8 cellular contexts compared by ENCODE assay signal in the genomic region with DNA sequence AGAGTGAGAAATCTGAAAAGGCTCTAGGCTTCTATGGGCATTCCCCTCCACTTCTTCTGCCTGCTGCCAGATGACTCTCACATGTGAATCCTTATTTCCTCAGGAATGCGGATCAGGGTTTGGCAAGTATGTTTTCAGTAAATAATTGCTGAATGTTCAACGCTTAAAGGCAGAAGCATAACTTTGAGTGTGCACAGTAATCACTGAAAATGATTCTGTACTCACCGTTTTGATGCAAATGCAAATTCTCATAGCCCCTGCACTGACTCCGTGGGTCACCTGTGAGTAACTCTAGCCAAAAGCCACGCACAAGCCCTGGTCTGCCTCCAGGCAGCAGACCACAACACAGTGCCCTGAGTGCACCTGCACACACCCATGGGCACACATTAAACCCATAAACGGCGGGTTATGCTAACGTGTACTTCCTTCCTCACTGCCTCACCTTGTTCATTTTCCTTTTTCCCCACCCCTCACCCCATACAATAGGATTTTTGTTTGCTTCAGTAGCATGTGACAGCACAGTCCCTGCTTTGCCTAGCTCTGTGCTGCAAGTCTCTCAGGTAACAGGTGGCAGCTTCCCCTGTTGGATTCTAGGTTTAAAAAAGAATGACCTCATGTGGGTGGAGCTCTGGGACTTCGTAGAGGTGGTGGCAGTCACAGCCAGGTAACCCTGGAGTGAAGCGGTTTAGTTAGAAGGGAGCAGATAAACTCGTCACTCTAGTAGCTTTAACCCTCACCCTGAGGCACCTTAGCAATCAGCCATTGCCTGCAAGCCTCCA. TPM values are rescaled to one million over a fixed set of nuclear protein-coding genes. Genes with fewer than 3 reads are reported as not detected.
DNase-seq lines count a peak whose midpoint lies in the region; ATAC-seq and TF ChIP-seq lines count a peak whose summit lies in the region.

A gene with protein sequence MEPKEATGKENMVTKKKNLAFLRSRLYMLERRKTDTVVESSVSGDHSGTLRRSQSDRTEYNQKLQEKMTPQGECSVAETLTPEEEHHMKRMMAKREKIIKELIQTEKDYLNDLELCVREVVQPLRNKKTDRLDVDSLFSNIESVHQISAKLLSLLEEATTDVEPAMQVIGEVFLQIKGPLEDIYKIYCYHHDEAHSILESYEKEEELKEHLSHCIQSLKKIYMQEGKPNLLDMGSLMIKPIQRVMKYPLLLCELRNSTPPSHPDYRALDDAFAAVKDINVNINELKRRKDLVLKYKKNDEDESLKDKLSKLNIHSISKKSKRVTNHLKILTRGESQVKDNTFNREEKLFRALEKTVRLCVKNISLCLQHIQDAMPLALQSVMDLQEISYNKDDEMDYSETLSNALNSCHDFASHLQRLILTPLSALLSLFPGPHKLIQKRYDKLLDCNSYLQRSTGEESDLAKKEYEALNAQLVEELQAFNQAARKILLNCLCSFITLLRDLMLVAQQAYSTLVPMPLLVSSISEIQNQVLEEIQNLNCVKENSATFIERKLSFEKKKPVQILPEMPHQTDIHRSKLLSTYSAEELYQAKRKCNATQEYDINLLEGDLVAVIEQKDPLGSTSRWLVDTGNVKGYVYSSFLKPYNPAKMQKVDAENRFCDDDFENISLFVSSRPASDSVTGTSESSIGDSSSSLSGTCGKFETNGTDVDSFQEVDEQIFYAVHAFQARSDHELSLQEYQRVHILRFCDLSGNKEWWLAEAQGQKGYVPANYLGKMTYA (plus strand): TSS at position 653 of the 779 bp plus-strand sequence. CDS start 146 bp downstream, outside the sequence.

- no peak for TF ChIP-seq CTCF in OCI-LY3 (IDR thresholded peaks at IDR 0.05; ENCODE audit: low read depth, low read length)

- H3K9me3 Mint-ChIP-seq in stimulated activated memory B cell treated with anti-CD40 and anti-IgM and Interleukin-4, amounts not matched to agents 10 μg/mL and 1 μg/mL and 100 μg/mL, for 72 hours, result no peaks in the 10 kb centered on the region

- H3K79me2 ChIP-seq in OCI-LY3 (ENCODE audit: low read length), result no peaks in the 10 kb centered on the region

- H4K20me1 ChIP-seq in OCI-LY3 (ENCODE audit: insufficient read depth, low read length), result no peaks in the 10 kb centered on the region

- ATAC-seq in stimulated activated memory B cell treated with anti-CD40 and anti-IgM and Interleukin-4, amounts not matched to agents 10 μg/mL and 1 μg/mL and 100 μg/mL, for 72 hours, result peak; percentile 8
- ATAC-seq in HG03460 (IDR thresholded peaks at IDR 0.05; ENCODE audit: unreplicated experiment), result no peak
- no peak for ATAC-seq in GM18873 (IDR thresholded peaks at IDR 0.05; ENCODE audit: low FRiP score, unreplicated experiment)
- no peak for ATAC-seq in HG03469 (IDR thresholded peaks at IDR 0.05; ENCODE audit: unreplicated experiment)

- H3K27ac ChIP-seq in OCI-LY3 (ENCODE audit: low read length), result no peak within 1 kb of the TSS

- H3K27me3 Mint-ChIP-seq in stimulated activated memory B cell treated with anti-CD40 and anti-IgM and Interleukin-4, amounts not matched to agents 10 μg/mL and 1 μg/mL and 100 μg/mL, for 72 hours, result no peaks in the 10 kb centered on the region

- H3K4me1 Mint-ChIP-seq in stimulated activated memory B cell treated with anti-CD40 and anti-IgM and Interleukin-4, amounts not matched to agents 10 μg/mL and 1 μg/mL and 100 μg/mL, for 72 hours, result peaks cover 8% of the 10 kb centered on the region

- no peak within 1 kb of the TSS for H3K4me3 Mint-ChIP-seq in stimulated activated memory B cell treated with anti-CD40 and anti-IgM and Interleukin-4, amounts not matched to agents 10 μg/mL and 1 μg/mL and 100 μg/mL, for 72 hours

- peak within 1 kb of the TSS; percentile 40; the same call in 1 of the 2 replicates for H2AFZ ChIP-seq in OCI-LY3 (ENCODE audit: low read depth, low read length)

- H3K27ac Mint-ChIP-seq in stimulated activated memory B cell treated with anti-CD40 and anti-IgM and Interleukin-4, amounts not matched to agents 10 μg/mL and 1 μg/mL and 100 μg/mL, for 72 hours, result no peak within 1 kb of the TSS

- DNase-seq in HT1080 (ENCODE audit: low read depth) (peak; percentile 35), foreskin melanocyte (peak; percentile 78), NCI-H2171 (lab: John Stamatoyannopoulos, UW) (no peak)

- H3K36me3 Mint-ChIP-seq in stimulated activated memory B cell treated with anti-CD40 and anti-IgM and Interleukin-4, amounts not matched to agents 10 μg/mL and 1 μg/mL and 100 μg/mL, for 72 hours, result no peaks in the 10 kb centered on the region

- H3K9me3 ChIP-seq in OCI-LY3 (ENCODE audit: insufficient read depth, low read length), result no peaks in the 10 kb centered on the region

- peaks cover 29% of the 10 kb centered on the region for H3K4me1 ChIP-seq in OCI-LY3 (ENCODE audit: low read length)

- H3K9ac ChIP-seq in OCI-LY3 (ENCODE audit: low read length), result no peak within 1 kb of the TSS

- no peaks in the 10 kb centered on the region for H3K36me3 ChIP-seq in OCI-LY3 (replicated peaks; ENCODE audit: low read depth, low read length)

- H3K27me3 ChIP-seq in OCI-LY3 (ENCODE audit: low read depth, low read length), result no peaks in the 10 kb centered on the region

- H3K4me3 ChIP-seq in OCI-LY3 (ENCODE audit: low read length), result peak within 1 kb of the TSS; percentile 47

- peak within 1 kb of the TSS; percentile 59 for H3K4me2 ChIP-seq in OCI-LY3 (ENCODE audit: low read length)

RNA-seq across cellular contexts. Expression of the gene that starts here (rescaled TPM):
- total RNA-seq in HT1080 (2014; rRNA removed; shearing (Covaris generic)), result not detected in 2 replicates
- polyA plus RNA-seq in HT1080 (2015; cell fraction: cytosol; rRNA removed), result not detected in 2 replicates
- polyA plus RNA-seq in HT1080 (2015; cell fraction: nucleus; rRNA removed), result not detected in 2 replicates

Comparison
In these comparisons a context has a peak if more than half of its experiments do, and no peak if none do; other contexts are left out.
1. Peak in DNase-seq in HT1080; RNA of the gene not detected or under 1 TPM.